Comparison of ENCODE assay signal across 1 cellular context in the genomic region with DNA sequence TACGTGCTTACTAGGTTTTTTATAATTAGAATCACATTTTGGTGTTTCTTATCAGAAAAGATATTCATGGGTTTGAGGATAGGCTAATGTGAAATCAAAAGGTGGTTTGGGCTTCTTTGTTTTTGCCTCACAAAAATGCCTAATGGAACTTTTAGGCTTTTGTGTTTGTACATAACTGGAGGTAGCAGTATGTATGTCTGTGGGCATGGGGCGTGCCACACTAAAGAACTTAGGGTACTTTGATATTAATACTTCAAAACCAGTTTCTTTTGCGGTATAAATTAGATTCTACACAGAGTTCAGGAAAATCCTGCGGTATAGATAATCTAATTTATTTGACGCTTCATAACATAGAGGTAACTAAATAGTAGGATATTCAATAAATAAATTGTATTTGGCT.
TF ChIP-seq lines count a peak whose summit lies in the region.

No MANE protein-coding gene starts in this region.

TF ChIP-seq in H1, 55 proteins besides CTCF, POLR2A, EP300 and RAD21:
- TF ChIP-seq, protein P1, sequence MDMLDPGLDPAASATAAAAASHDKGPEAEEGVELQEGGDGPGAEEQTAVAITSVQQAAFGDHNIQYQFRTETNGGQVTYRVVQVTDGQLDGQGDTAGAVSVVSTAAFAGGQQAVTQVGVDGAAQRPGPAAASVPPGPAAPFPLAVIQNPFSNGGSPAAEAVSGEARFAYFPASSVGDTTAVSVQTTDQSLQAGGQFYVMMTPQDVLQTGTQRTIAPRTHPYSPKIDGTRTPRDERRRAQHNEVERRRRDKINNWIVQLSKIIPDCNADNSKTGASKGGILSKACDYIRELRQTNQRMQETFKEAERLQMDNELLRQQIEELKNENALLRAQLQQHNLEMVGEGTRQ (IDR thresholded peaks at IDR 0.05; ENCODE audit: low read length) = no peak
- TF ChIP-seq KDM1A (IDR thresholded peaks at IDR 0.05; ENCODE audit: borderline replicate concordance, low read length) (no peak), JUN (IDR thresholded peaks at IDR 0.05; ENCODE audit: low read depth, low read length) (no peak)
